Comparison of ENCODE assay signal across 21 cellular contexts in genomic region chr14:60904381-60904780, GRCh38.
"Had no signal": no experiment of that assay in that cellular context is flagged by ENCODE, and none has a peak within 500 bp of the region (broad histone marks: within the 10 kb centered on the region; RNA-seq: fewer than 3 reads in every experiment).

No MANE protein-coding gene starts in this region.

- ATAC-seq: activated CD4-positive, alpha-beta T cell treated with anti-CD3 and anti-CD28 coated beads for 36 hours; activated CD8-positive, alpha-beta memory T cell treated with anti-CD3 and anti-CD28 coated beads, Interleukin-2, amount 10 ng/mL, durations not matched to agents 7 days and 5 days; activated CD8-positive, alpha-beta T cell treated with anti-CD3 and anti-CD28 coated beads, Interleukin-2, amount 10 ng/mL, durations not matched to agents 7 days and 5 days; effector memory CD8-positive, alpha-beta T cell; foreskin keratinocyte; psoas muscle; T-cell had no signal

- H3K27me3 Mint-ChIP-seq: activated CD4-positive, alpha-beta T cell treated with anti-CD3 and anti-CD28 coated beads for 36 hours; activated CD8-positive, alpha-beta memory T cell treated with anti-CD3 and anti-CD28 coated beads, Interleukin-2, amount 10 ng/mL, durations not matched to agents 7 days and 5 days; activated naive CD8-positive, alpha-beta T cell treated with anti-CD3 and anti-CD28 coated beads for 36 hours; effector memory CD8-positive, alpha-beta T cell; naive B cell; T-cell had no signal

- DNase-seq: activated CD4-positive, alpha-beta T cell treated with anti-CD3 and anti-CD28 coated beads for 36 hours; activated CD4-positive, CD25-positive, alpha-beta regulatory T cell; activated CD8-positive, alpha-beta memory T cell treated with anti-CD3 and anti-CD28 coated beads, Interleukin-2, amount 10 ng/mL, durations not matched to agents 7 days and 5 days; activated CD8-positive, alpha-beta T cell treated with anti-CD3 and anti-CD28 coated beads, Interleukin-2, amount 10 ng/mL, durations not matched to agents 7 days and 5 days; activated naive CD4-positive, alpha-beta T cell treated with Interleukin-2 at 50 U/mL for 16 hours; activated naive CD8-positive, alpha-beta T cell treated with anti-CD3 and anti-CD28 coated beads for 36 hours; activated T-cell treated with anti-CD3 and anti-CD28 coated beads, Interleukin-2, amount 50 U/mL, for 48 hours; amniotic stem cell; brain microvascular endothelial cell; cortex of kidney; effector memory CD8-positive, alpha-beta T cell; foreskin keratinocyte; islet precursor cell; mammary epithelial cell; naive B cell; psoas muscle; spleen; stimulated activated CD4-positive, alpha-beta T cell treated with anti-CD3 and anti-CD28 coated beads, Interleukin-2, amount 100 ng/mL, for 48 hours; stimulated activated naive CD4-positive, alpha-beta T cell treated with Interleukin-2 at 50 U/mL for 16 hours; T-cell had no signal

- FAIRE-seq: endothelial cell of umbilical vein had no signal

- H3K4me3 Mint-ChIP-seq: activated CD4-positive, alpha-beta T cell treated with anti-CD3 and anti-CD28 coated beads for 36 hours; activated CD8-positive, alpha-beta memory T cell treated with anti-CD3 and anti-CD28 coated beads, Interleukin-2, amount 10 ng/mL, durations not matched to agents 7 days and 5 days; activated CD8-positive, alpha-beta T cell treated with anti-CD3 and anti-CD28 coated beads, Interleukin-2, amount 10 ng/mL, durations not matched to agents 7 days and 5 days; activated naive CD8-positive, alpha-beta T cell treated with anti-CD3 and anti-CD28 coated beads for 36 hours; effector memory CD8-positive, alpha-beta T cell; naive B cell; T-cell had no signal

- H3K4me1 Mint-ChIP-seq: activated CD4-positive, alpha-beta T cell treated with anti-CD3 and anti-CD28 coated beads for 36 hours; activated CD8-positive, alpha-beta memory T cell treated with anti-CD3 and anti-CD28 coated beads, Interleukin-2, amount 10 ng/mL, durations not matched to agents 7 days and 5 days; activated naive CD8-positive, alpha-beta T cell treated with anti-CD3 and anti-CD28 coated beads for 36 hours had no signal

- H3K36me3 Mint-ChIP-seq: naive B cell had no signal

- H3K27ac Mint-ChIP-seq: activated CD4-positive, alpha-beta T cell treated with anti-CD3 and anti-CD28 coated beads for 36 hours; activated CD8-positive, alpha-beta memory T cell treated with anti-CD3 and anti-CD28 coated beads, Interleukin-2, amount 10 ng/mL, durations not matched to agents 7 days and 5 days; activated CD8-positive, alpha-beta T cell treated with anti-CD3 and anti-CD28 coated beads, Interleukin-2, amount 10 ng/mL, durations not matched to agents 7 days and 5 days; activated naive CD8-positive, alpha-beta T cell treated with anti-CD3 and anti-CD28 coated beads for 36 hours; effector memory CD8-positive, alpha-beta T cell; T-cell had no signal

- H3K9me3 Mint-ChIP-seq: effector memory CD8-positive, alpha-beta T cell; T-cell had no signal
